12 cellular contexts compared by ENCODE assay signal in genomic region chr5:75574791-75575190, GRCh38. TPM values are rescaled to one million over a fixed set of nuclear protein-coding genes. Genes with fewer than 3 reads are reported as not detected.
DNase-seq lines count a peak whose midpoint lies in the region; ATAC-seq, FAIRE-seq and TF ChIP-seq lines count a peak whose summit lies in the region.
"Had no signal": no experiment of that assay in that cellular context is flagged by ENCODE, and none has a peak within 500 bp of the region (broad histone marks: within the 10 kb centered on the region; RNA-seq: fewer than 3 reads in every experiment).

No MANE protein-coding gene starts in this region.

- no peak for FAIRE-seq in H54 (lab: Jason Lieb, UNC)

- H3K4me3 Mint-ChIP-seq in stimulated activated naive CD8-positive, alpha-beta T cell treated with anti-CD3 and anti-CD28 coated beads, Interleukin-15, Interleukin-2, amounts not matched to agents 100 ng/mL and 50 ng/mL, for 24 hours, result peak overlapping the region; percentile 47

- peaks cover 36% of the 10 kb centered on the region for H3K4me1 Mint-ChIP-seq in stimulated activated naive CD8-positive, alpha-beta T cell treated with anti-CD3 and anti-CD28 coated beads, Interleukin-15, Interleukin-2, amounts not matched to agents 100 ng/mL and 50 ng/mL, for 24 hours (ENCODE audit: low read depth)

- H3K4me3 ChIP-seq in choroid plexus epithelial cell (ENCODE audit: low read depth, low read length), result no peak overlapping the region
- H3K4me3 ChIP-seq: esophagus muscularis mucosa, uterus had no signal

- H3K27ac Mint-ChIP-seq in stimulated activated naive CD8-positive, alpha-beta T cell treated with anti-CD3 and anti-CD28 coated beads, Interleukin-15, Interleukin-2, amounts not matched to agents 100 ng/mL and 50 ng/mL, for 24 hours, result peak overlapping the region; percentile 82

- H3K9me3 Mint-ChIP-seq in stimulated activated naive CD8-positive, alpha-beta T cell treated with anti-CD3 and anti-CD28 coated beads, Interleukin-15, Interleukin-2, amounts not matched to agents 100 ng/mL and 50 ng/mL, for 24 hours, result no peaks in the 10 kb centered on the region

- ATAC-seq in stimulated activated naive CD8-positive, alpha-beta T cell treated with anti-CD3 and anti-CD28 coated beads, Interleukin-15, Interleukin-2, amounts not matched to agents 100 U/mL and 50 U/mL, for 24 hours, result no peak
- peak; percentile 25 for ATAC-seq in HG03045 (IDR thresholded peaks at IDR 0.05; ENCODE audit: unreplicated experiment)

- no peak for TF ChIP-seq POLR2A in H54 (IDR thresholded peaks at IDR 0.05; ENCODE audit: low read depth, low read length)

- no peaks in the 10 kb centered on the region for H3K27me3 Mint-ChIP-seq in stimulated activated naive CD8-positive, alpha-beta T cell treated with anti-CD3 and anti-CD28 coated beads, Interleukin-15, Interleukin-2, amounts not matched to agents 100 ng/mL and 50 ng/mL, for 24 hours

- peaks cover 47% of the 10 kb centered on the region for H3K36me3 Mint-ChIP-seq in stimulated activated naive CD8-positive, alpha-beta T cell treated with anti-CD3 and anti-CD28 coated beads, Interleukin-15, Interleukin-2, amounts not matched to agents 100 ng/mL and 50 ng/mL, for 24 hours (ENCODE audit: low read depth)

- in situ Hi-C loops in GM13977 (cut with MboI; ENCODE audit: low pct_unique_long_range_greater_than_20kb, low sequenced_read_pairs, unreplicated experiment), result loop anchor here (5.0 kb wide), 1 partner anchor 62 kb away; the partner anchor contains the start of genes CERT1 and POLK

- TF ChIP-seq CTCF in choroid plexus epithelial cell (conservative IDR thresholded peaks at IDR 0.05; ENCODE audit: low read depth, low read length), result no peak
- no peak for TF ChIP-seq CTCF in GM13977 (IDR thresholded peaks at IDR 0.05; ENCODE audit: extremely low read depth, insufficient read depth, missing control alignments)

- no peak for DNase-seq in stimulated activated naive CD8-positive, alpha-beta T cell treated with anti-CD3 and anti-CD28 coated beads, Interleukin-15, Interleukin-2, amounts not matched to agents 100 U/mL and 50 U/mL, for 24 hours
- DNase-seq in choroid plexus epithelial cell (ENCODE audit: low read depth) (peak; percentile 66), GM13977 (ENCODE audit: low spot score) (no peak), H54 (ENCODE audit: insufficient read length, low spot score) (no peak), DMS79 (lab: John Stamatoyannopoulos, UW) (no peak), HT-29 (ENCODE audit: low spot score) (no peak)
- DNase-seq: C1 segment of cervical spinal cord, NCI-H2171, uterus had no signal

RNA-seq across cellular contexts. Expression of gene ANKDD1B, which starts 36.5 kb away (rescaled TPM):
- total RNA-seq in HT-29 (2014; rRNA removed; shearing (Covaris generic)), result 0.44 and 2.7 TPM in 2 replicates
